39 cellular contexts compared by ENCODE assay signal in the genomic region with DNA sequence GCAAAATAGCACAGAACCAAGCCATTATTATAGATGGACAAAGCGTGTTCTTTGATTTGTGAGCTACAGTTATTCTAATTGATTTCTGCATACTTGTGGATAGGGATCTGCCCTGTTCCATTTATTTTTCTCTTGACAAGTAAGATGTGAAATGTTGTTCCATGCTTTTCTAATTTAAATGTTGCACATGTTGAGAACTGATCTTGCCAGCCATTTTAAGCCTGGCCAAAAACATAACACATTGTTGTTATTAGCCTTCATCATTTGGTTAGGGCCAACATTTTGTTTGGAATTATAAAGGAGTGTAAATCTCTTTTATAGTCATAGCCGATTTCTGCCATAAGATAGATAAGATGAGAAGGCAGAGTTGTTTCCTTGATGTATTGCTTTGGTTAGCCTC.
"Had no signal": no experiment of that assay in that cellular context is flagged by ENCODE, and none has a peak within 500 bp of the region (broad histone marks: within the 10 kb centered on the region; RNA-seq: fewer than 3 reads in every experiment).

No MANE protein-coding gene starts in this region.

- H3K9me3 ChIP-seq: adrenal gland, body of pancreas, breast epithelium had no signal

- H3K36me3 Mint-ChIP-seq: activated CD4-positive, alpha-beta memory T cell treated with anti-CD3 and anti-CD28 coated beads for 36 hours; activated naive CD8-positive, alpha-beta T cell treated with anti-CD3 and anti-CD28 coated beads for 36 hours had no signal

- H3K27me3 ChIP-seq: adrenal gland, body of pancreas, brain microvascular endothelial cell, breast epithelium had no signal

- H3K27ac ChIP-seq: adrenal gland, body of pancreas, brain microvascular endothelial cell, breast epithelium, VCaP had no signal

- H3K27me3 Mint-ChIP-seq: activated B cell treated with CpG ODN at 0.5 μM for 24 hours; activated CD4-positive, alpha-beta memory T cell treated with anti-CD3 and anti-CD28 coated beads for 36 hours; activated CD4-positive, alpha-beta T cell treated with anti-CD3 and anti-CD28 coated beads, Interleukin-2, amount 10 ng/mL, durations not matched to agents 24 days and 14 days; activated CD8-positive, alpha-beta T cell treated with anti-CD3 and anti-CD28 coated beads for 36 hours; activated naive CD8-positive, alpha-beta T cell treated with anti-CD3 and anti-CD28 coated beads for 36 hours; activated T-helper 17 cell treated with anti-CD3 and anti-CD28 coated beads, Interleukin-2, amount 50 U/mL, for 72 hours; central memory CD8-positive, alpha-beta T cell had no signal

- H3K4me3 ChIP-seq: adrenal gland, body of pancreas, breast epithelium had no signal

- DNase-seq: activated B cell treated with CpG ODN at 0.5 μM for 24 hours; activated CD4-positive, alpha-beta memory T cell treated with anti-CD3 and anti-CD28 coated beads for 36 hours; activated CD4-positive, alpha-beta T cell treated with anti-CD3 and anti-CD28 coated beads for 4 hours; activated CD4-positive, alpha-beta T cell treated with anti-CD3 and anti-CD28 coated beads, Interleukin-2, amount 10 ng/mL, durations not matched to agents 24 days and 14 days; activated CD4-positive, alpha-beta T cell treated with anti-CD3 and anti-CD28 coated beads, Interleukin-2, amount 50 U/mL, for 1 hour; activated CD4-positive, alpha-beta T cell treated with anti-CD3 and anti-CD28 coated beads, Interleukin-2, amount 50 U/mL, for 4 hours; activated CD4-positive, CD25-positive, alpha-beta regulatory T cell treated with anti-CD3 and anti-CD28 coated beads, Interleukin-2, amount 50 U/mL, for 72 hours; activated CD8-positive, alpha-beta memory T cell treated with anti-CD3 and anti-CD28 coated beads, Interleukin-2, amount 50 U/mL, for 4 hours; activated CD8-positive, alpha-beta T cell treated with anti-CD3 and anti-CD28 coated beads for 36 hours; activated effector memory CD4-positive, alpha-beta T cell treated with anti-CD3 and anti-CD28 coated beads, Interleukin-2, amount 50 U/mL, for 16 hours; activated gamma-delta T cell treated with Interleukin-2 at 50 U/mL for 16 hours; activated naive CD4-positive, alpha-beta T cell; activated naive CD4-positive, alpha-beta T cell treated with anti-CD3 and anti-CD28 coated beads for 36 hours; activated naive CD4-positive, alpha-beta T cell treated with anti-CD3 and anti-CD28 coated beads, Interleukin-2, amount 50 U/mL, for 16 hours; activated naive CD8-positive, alpha-beta T cell treated with anti-CD3 and anti-CD28 coated beads for 36 hours; activated T-cell treated with anti-CD3 and anti-CD28 coated beads for 4 hours; activated T-cell treated with anti-CD3 and anti-CD28 coated beads, Interleukin-2, amount 50 U/mL, for 1 hour; activated T-cell treated with anti-CD3 and anti-CD28 coated beads, Interleukin-2, amount 50 U/mL, for 4 hours; activated T-cell treated with anti-CD3 and anti-CD28 coated beads, Interleukin-2, amount 50 U/mL, for 72 hours; adrenal gland; amniotic stem cell; aorta; body of pancreas; brain microvascular endothelial cell; caudate nucleus; cerebellar nuclear complex; T-helper 1 cell; T-helper 2 cell; T-helper 9 cell had no signal

- H3K4me3 Mint-ChIP-seq: activated B cell treated with CpG ODN at 0.5 μM for 24 hours; activated CD4-positive, alpha-beta memory T cell treated with anti-CD3 and anti-CD28 coated beads for 36 hours; activated CD4-positive, alpha-beta T cell treated with anti-CD3 and anti-CD28 coated beads, Interleukin-2, amount 10 ng/mL, durations not matched to agents 24 days and 14 days; activated CD8-positive, alpha-beta T cell treated with anti-CD3 and anti-CD28 coated beads for 36 hours; activated naive CD4-positive, alpha-beta T cell treated with anti-CD3 and anti-CD28 coated beads for 36 hours; activated naive CD8-positive, alpha-beta T cell treated with anti-CD3 and anti-CD28 coated beads for 36 hours; activated T-cell treated with anti-CD3 and anti-CD28 coated beads, Interleukin-2, amount 50 U/mL, for 4 hours; activated T-cell treated with anti-CD3 and anti-CD28 coated beads, Interleukin-2, amount 50 U/mL, for 72 hours; activated T-helper 1 cell treated with anti-CD3 and anti-CD28 coated beads, Interleukin-12 subunit alpha, Interleukin-12 subunit beta, Interleukin-2, Interleukin-4 antibody, amounts not matched to agents 30 ng/mL and 10 ng/mL and 1 ng/mL, durations not matched to agents 14 hours and 24 hours and 36 hours; activated T-helper 17 cell treated with anti-CD3 and anti-CD28 coated beads, Interleukin-2, amount 50 U/mL, for 72 hours; central memory CD8-positive, alpha-beta T cell; T-helper 1 cell treated with Interleukin-12 subunit alpha and Interleukin-12 subunit beta and Interleukin-4 antibody, amounts not matched to agents 30 μg/mL and 1 μg/mL, for 36 hours; T-helper 2 cell treated with Interferon-gamma antibody and Interleukin-4, amounts not matched to agents 5 μg/mL and 100 μg/mL, for 36 hours had no signal

- H3K9me3 Mint-ChIP-seq: activated B cell treated with CpG ODN at 0.5 μM for 24 hours; activated CD4-positive, alpha-beta memory T cell treated with anti-CD3 and anti-CD28 coated beads for 36 hours; activated CD4-positive, alpha-beta T cell treated with anti-CD3 and anti-CD28 coated beads, Interleukin-2, amount 10 ng/mL, durations not matched to agents 24 days and 14 days; activated CD8-positive, alpha-beta T cell treated with anti-CD3 and anti-CD28 coated beads for 36 hours; activated naive CD4-positive, alpha-beta T cell treated with anti-CD3 and anti-CD28 coated beads for 36 hours; activated naive CD4-positive, alpha-beta T cell treated with anti-CD3 and anti-CD28 coated beads, Interleukin-2, amount 50 U/mL, for 72 hours; activated naive CD8-positive, alpha-beta T cell treated with anti-CD3 and anti-CD28 coated beads for 36 hours; activated T-cell treated with anti-CD3 and anti-CD28 coated beads, Interleukin-2, amount 50 U/mL, for 4 hours; activated T-cell treated with anti-CD3 and anti-CD28 coated beads, Interleukin-2, amount 50 U/mL, for 72 hours; activated T-helper 1 cell treated with anti-CD3 and anti-CD28 coated beads, Interleukin-12 subunit alpha, Interleukin-12 subunit beta, Interleukin-2, Interleukin-4 antibody, amounts not matched to agents 30 ng/mL and 10 ng/mL and 1 ng/mL, durations not matched to agents 14 hours and 24 hours and 36 hours; activated T-helper 17 cell treated with anti-CD3 and anti-CD28 coated beads, Interleukin-2, amount 50 U/mL, for 72 hours; central memory CD8-positive, alpha-beta T cell; T-helper 1 cell treated with Interleukin-12 subunit alpha and Interleukin-12 subunit beta and Interleukin-4 antibody, amounts not matched to agents 30 μg/mL and 1 μg/mL, for 36 hours; T-helper 2 cell treated with Interferon-gamma antibody and Interleukin-4, amounts not matched to agents 5 μg/mL and 100 μg/mL, for 36 hours had no signal

- H3K4me1 Mint-ChIP-seq: activated B cell treated with CpG ODN at 0.5 μM for 24 hours; activated CD4-positive, alpha-beta T cell treated with anti-CD3 and anti-CD28 coated beads, Interleukin-2, amount 10 ng/mL, durations not matched to agents 24 days and 14 days; activated naive CD8-positive, alpha-beta T cell treated with anti-CD3 and anti-CD28 coated beads for 36 hours; activated T-helper 17 cell treated with anti-CD3 and anti-CD28 coated beads, Interleukin-2, amount 50 U/mL, for 72 hours; central memory CD8-positive, alpha-beta T cell had no signal

- H3K4me1 ChIP-seq: adrenal gland, body of pancreas, breast epithelium had no signal

- ATAC-seq: activated CD8-positive, alpha-beta T cell treated with anti-CD3 and anti-CD28 coated beads for 36 hours; activated naive CD4-positive, alpha-beta T cell treated with anti-CD3 and anti-CD28 coated beads, Interleukin-2, amount 50 U/mL, for 72 hours; activated T-cell treated with anti-CD3 and anti-CD28 coated beads, Interleukin-2, amount 50 U/mL, for 4 hours; activated T-cell treated with anti-CD3 and anti-CD28 coated beads, Interleukin-2, amount 50 U/mL, for 72 hours; activated T-helper 17 cell treated with anti-CD3 and anti-CD28 coated beads, Interleukin-2, amount 50 U/mL, for 72 hours; body of pancreas had no signal

- H3K36me3 ChIP-seq: adrenal gland, breast epithelium had no signal

- FAIRE-seq: astrocyte, TTC549 had no signal

- H3K27ac Mint-ChIP-seq: activated B cell treated with CpG ODN at 0.5 μM for 24 hours; activated CD4-positive, alpha-beta memory T cell treated with anti-CD3 and anti-CD28 coated beads for 36 hours; activated CD4-positive, alpha-beta T cell treated with anti-CD3 and anti-CD28 coated beads, Interleukin-2, amount 10 ng/mL, durations not matched to agents 24 days and 14 days; activated CD8-positive, alpha-beta T cell treated with anti-CD3 and anti-CD28 coated beads for 36 hours; activated naive CD4-positive, alpha-beta T cell treated with anti-CD3 and anti-CD28 coated beads for 36 hours; activated naive CD4-positive, alpha-beta T cell treated with anti-CD3 and anti-CD28 coated beads, Interleukin-2, amount 50 U/mL, for 72 hours; activated naive CD8-positive, alpha-beta T cell treated with anti-CD3 and anti-CD28 coated beads for 36 hours; activated T-cell treated with anti-CD3 and anti-CD28 coated beads, Interleukin-2, amount 50 U/mL, for 72 hours; activated T-helper 1 cell treated with anti-CD3 and anti-CD28 coated beads, Interleukin-12 subunit alpha, Interleukin-12 subunit beta, Interleukin-2, Interleukin-4 antibody, amounts not matched to agents 30 ng/mL and 10 ng/mL and 1 ng/mL, durations not matched to agents 14 hours and 24 hours and 36 hours; activated T-helper 17 cell treated with anti-CD3 and anti-CD28 coated beads, Interleukin-2, amount 50 U/mL, for 72 hours; T-helper 1 cell treated with Interleukin-12 subunit alpha and Interleukin-12 subunit beta and Interleukin-4 antibody, amounts not matched to agents 30 μg/mL and 1 μg/mL, for 36 hours; T-helper 2 cell treated with Interferon-gamma antibody and Interleukin-4, amounts not matched to agents 5 μg/mL and 100 μg/mL, for 36 hours had no signal
